Comparison of ENCODE assay signal across 1 cellular context in the genomic region with DNA sequence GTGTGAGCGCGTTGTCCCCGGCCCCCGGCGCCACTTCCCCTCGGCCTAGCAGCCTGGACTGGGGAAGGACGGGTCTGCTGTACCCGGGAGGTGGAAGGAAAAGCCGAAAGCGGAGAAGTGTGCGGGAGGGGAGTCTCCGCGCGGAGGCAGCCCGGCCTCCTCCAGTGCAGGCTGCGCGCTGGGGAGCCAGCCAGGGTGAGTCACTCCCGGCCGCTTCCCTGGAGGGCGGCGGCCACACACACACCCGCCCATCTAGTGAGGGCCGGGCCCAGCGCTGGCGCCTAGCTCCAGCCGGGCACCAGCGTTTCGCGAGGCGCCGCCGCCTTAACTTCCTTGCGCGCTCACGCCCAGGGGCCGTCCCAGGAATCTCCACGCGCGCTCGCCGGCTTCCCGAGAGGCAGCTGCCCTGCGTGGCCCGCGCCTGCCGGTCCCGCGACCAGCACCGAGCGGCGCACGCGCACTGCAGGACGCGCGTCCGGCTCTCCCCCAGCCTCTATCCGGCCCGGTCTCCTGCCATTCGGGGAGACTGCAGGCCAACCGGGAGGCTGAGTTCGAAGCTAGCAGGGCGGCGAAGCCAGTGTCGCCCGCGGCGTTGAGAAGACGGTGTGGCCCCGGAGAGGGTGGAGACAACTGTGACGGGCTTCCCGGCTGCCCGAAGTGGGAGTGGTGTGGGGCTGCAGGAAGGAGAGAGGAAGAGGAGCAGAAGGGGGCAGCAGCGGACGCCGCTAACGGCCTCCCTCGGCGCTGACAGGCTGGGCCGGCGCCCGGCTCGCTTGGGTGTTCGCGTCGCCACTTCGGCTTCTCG.
TF ChIP-seq lines count a peak whose summit lies in the region.

A gene (plus strand): TSS at position 702 of the 805 bp plus-strand sequence. CDS start 36,716 bp downstream, outside the sequence.

TF ChIP-seq in IMR-90, 13 proteins besides CTCF, POLR2A, EP300 and RAD21 (continued from another document):
- TF ChIP-seq, protein P1, sequence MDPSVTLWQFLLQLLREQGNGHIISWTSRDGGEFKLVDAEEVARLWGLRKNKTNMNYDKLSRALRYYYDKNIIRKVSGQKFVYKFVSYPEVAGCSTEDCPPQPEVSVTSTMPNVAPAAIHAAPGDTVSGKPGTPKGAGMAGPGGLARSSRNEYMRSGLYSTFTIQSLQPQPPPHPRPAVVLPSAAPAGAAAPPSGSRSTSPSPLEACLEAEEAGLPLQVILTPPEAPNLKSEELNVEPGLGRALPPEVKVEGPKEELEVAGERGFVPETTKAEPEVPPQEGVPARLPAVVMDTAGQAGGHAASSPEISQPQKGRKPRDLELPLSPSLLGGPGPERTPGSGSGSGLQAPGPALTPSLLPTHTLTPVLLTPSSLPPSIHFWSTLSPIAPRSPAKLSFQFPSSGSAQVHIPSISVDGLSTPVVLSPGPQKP (IDR thresholded peaks at IDR 0.05; ENCODE audit: borderline replicate concordance, low read depth, low read length) = no peak
- TF ChIP-seq FOS (IDR thresholded peaks at IDR 0.05; ENCODE audit: low read depth, low read length) (peak; percentile 74), CEBPB (IDR thresholded peaks at IDR 0.05; ENCODE audit: low read depth, low read length) (no peak), BHLHE40 (IDR thresholded peaks at IDR 0.05; ENCODE audit: low read depth, low read length) (peak; percentile 56), MAFK (IDR thresholded peaks at IDR 0.05; ENCODE audit: low read depth, low read length) (no peak), RCOR1 (IDR thresholded peaks at IDR 0.05; ENCODE audit: insufficient replicate concordance, low read length) (peak; percentile 70)
- TF ChIP-seq, protein P2, sequence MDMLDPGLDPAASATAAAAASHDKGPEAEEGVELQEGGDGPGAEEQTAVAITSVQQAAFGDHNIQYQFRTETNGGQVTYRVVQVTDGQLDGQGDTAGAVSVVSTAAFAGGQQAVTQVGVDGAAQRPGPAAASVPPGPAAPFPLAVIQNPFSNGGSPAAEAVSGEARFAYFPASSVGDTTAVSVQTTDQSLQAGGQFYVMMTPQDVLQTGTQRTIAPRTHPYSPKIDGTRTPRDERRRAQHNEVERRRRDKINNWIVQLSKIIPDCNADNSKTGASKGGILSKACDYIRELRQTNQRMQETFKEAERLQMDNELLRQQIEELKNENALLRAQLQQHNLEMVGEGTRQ (IDR thresholded peaks at IDR 0.05; ENCODE audit: low read depth, low read length) = no peak
